ENCODE assay signal across 9 cellular contexts in genomic region chr10:32379950-32380547, GRCh38. TPM values are rescaled to one million over a fixed set of nuclear protein-coding genes. Genes with fewer than 3 reads are reported as not detected.
DNase-seq lines count a peak whose midpoint lies in the region; TF ChIP-seq lines count a peak whose summit lies in the region.
"Had no signal": no experiment of that assay in that cellular context is flagged by ENCODE, and none has a peak within 500 bp of the region (broad histone marks: within the 10 kb centered on the region; RNA-seq: fewer than 3 reads in every experiment).

No MANE protein-coding gene starts in this region.

- H3K36me3 ChIP-seq in CD4-positive, alpha-beta memory T cell (ENCODE audit: insufficient read depth, low read length): no peaks in the 10 kb centered on the region
- H3K36me3 ChIP-seq in KMS-11 (ENCODE audit: insufficient read depth): no peaks in the 10 kb centered on the region
- H3K36me3 ChIP-seq in endocrine pancreas (ENCODE audit: control insufficient read depth, insufficient read depth, low read length): no peaks in the 10 kb centered on the region
- H3K36me3 ChIP-seq in parathyroid adenoma (ENCODE audit: control insufficient read depth, insufficient read depth, low read length): no peaks in the 10 kb centered on the region
- H3K36me3 ChIP-seq in adrenal gland (replicated peaks in 1 of 2): no peaks in the 10 kb centered on the region

- TF ChIP-seq CTCF in KMS-11 (conservative IDR thresholded peaks at IDR 0.05; ENCODE audit: low read depth, low read length): no peak
- no peak for TF ChIP-seq CTCF in parathyroid adenoma (IDR thresholded peaks at IDR 0.05)
- no peak for TF ChIP-seq CTCF in adrenal gland (IDR thresholded peaks at IDR 0.05)

- H3K9me3 Mint-ChIP-seq in CD4-positive, alpha-beta memory T cell: no peaks in the 10 kb centered on the region

- peaks cover 6 to 10% (median 7%) of the 10 kb centered on the region in 4 donors for H3K4me1 Mint-ChIP-seq in CD4-positive, alpha-beta memory T cell

- no peak overlapping the region for H3K4me3 ChIP-seq in CD4-positive, alpha-beta memory T cell (ENCODE audit: low read length in 2 of 2)
- H3K4me3 ChIP-seq in KMS-11 (IDR thresholded peaks at IDR 0.05; ENCODE audit: insufficient read depth, low read depth, low read length): no peak overlapping the region
- peak overlapping the region; percentile 100 for H3K4me3 ChIP-seq in endocrine pancreas (ENCODE audit: control insufficient read depth, insufficient read depth, low read length)
- peak overlapping the region; percentile 99 for H3K4me3 ChIP-seq in parathyroid adenoma (ENCODE audit: low read depth, low read length)
- peak overlapping the region in 1 of 4 donors; percentile 87 for H3K4me3 ChIP-seq in adrenal gland

- TF ChIP-seq POLR2A in adrenal gland (IDR thresholded peaks at IDR 0.05): no peak

- peak overlapping the region in 1 of 7 donors; percentile 59 for H3K27ac Mint-ChIP-seq in CD4-positive, alpha-beta memory T cell

- peak overlapping the region; percentile 48 for H2AFZ ChIP-seq in KMS-11 (ENCODE audit: low read depth)
- peak overlapping the region; percentile 56 for H2AFZ ChIP-seq in parathyroid adenoma

- H3K9ac ChIP-seq in KMS-11 (peak overlapping the region; percentile 91; the same call in 1 of the 2 replicates), endocrine pancreas (ENCODE audit: control insufficient read depth, insufficient read depth, low read length) (no peak overlapping the region), parathyroid adenoma (no peak overlapping the region)

- H3K4me2 ChIP-seq in KMS-11 (peak overlapping the region; percentile 95), parathyroid adenoma (ENCODE audit: low read length) (peak overlapping the region; percentile 75)

- WGBS in adrenal gland, 4 donors: 58 to 67% (median 64%) methylated on average over 7 of the region's 7 CpGs

- no peaks in the 10 kb centered on the region for H3K9me3 ChIP-seq in CD4-positive, alpha-beta memory T cell (ENCODE audit: control insufficient read depth in 1 of 2, low read length in 2 of 2)
- H3K9me3 ChIP-seq in endocrine pancreas (ENCODE audit: control insufficient read depth, low read length) (no peaks in the 10 kb centered on the region), parathyroid adenoma (ENCODE audit: control insufficient read depth, low read length) (no peaks in the 10 kb centered on the region), adrenal gland (replicated peaks in 1 of 3) (no peaks in the 10 kb centered on the region)

- no peaks in the 10 kb centered on the region for H3K27me3 ChIP-seq in CD4-positive, alpha-beta memory T cell (ENCODE audit: insufficient read depth, low read length)
- H3K27me3 ChIP-seq in KMS-11 (ENCODE audit: insufficient read depth, low read depth) (no peaks in the 10 kb centered on the region), endocrine pancreas (ENCODE audit: control insufficient read depth, insufficient read depth, low read length) (no peaks in the 10 kb centered on the region), parathyroid adenoma (ENCODE audit: control insufficient read depth, insufficient read depth, low read length) (no peaks in the 10 kb centered on the region), adrenal gland (no peaks in the 10 kb centered on the region)

- no peaks in the 10 kb centered on the region for H3K27me3 Mint-ChIP-seq in CD4-positive, alpha-beta memory T cell

- DNase-seq in CD4-positive, alpha-beta memory T cell: no peak
- no peak for DNase-seq in anterior cingulate cortex (lab: John Stamatoyannopoulos, UW)
- DNase-seq in NCI-H345 (lab: John Stamatoyannopoulos, UW): no peak
- no peak for DNase-seq in AG08396 (ENCODE audit: low spot score)
- DNase-seq in adrenal gland: no peak
- DNase-seq: stimulated activated CD8-positive, alpha-beta memory T cell treated with anti-CD3 and anti-CD28 coated beads, Interleukin-4, amount 100 ng/mL, for 48 hours had no signal

- peaks cover 22% of the 10 kb centered on the region for H3K4me1 ChIP-seq in CD4-positive, alpha-beta memory T cell (ENCODE audit: insufficient read depth, low read length)
- H3K4me1 ChIP-seq in KMS-11 (ENCODE audit: low read depth, poor library complexity, severe bottlenecking): peaks cover 25% of the 10 kb centered on the region
- H3K4me1 ChIP-seq in endocrine pancreas (ENCODE audit: control insufficient read depth, insufficient read depth, low read length): peaks cover 7% of the 10 kb centered on the region
- H3K4me1 ChIP-seq in parathyroid adenoma: peaks cover 9% of the 10 kb centered on the region
- H3K4me1 ChIP-seq in adrenal gland (replicated peaks in 1 of 2): peaks cover 0 to 18% of the 10 kb centered on the region in 2 donors

- no peaks in the 10 kb centered on the region for H3K36me3 Mint-ChIP-seq in CD4-positive, alpha-beta memory T cell

- no peak overlapping the region for H3K4me3 Mint-ChIP-seq in CD4-positive, alpha-beta memory T cell

- POLR2A ChIA-PET in CD4-positive, alpha-beta memory T cell (lab: Charles Lee; ENCODE audit: partially characterized antibody): interaction anchor here (0.7 to 4.7 kb wide), 12 partner anchors 7 to 774 kb away, joined by 3 to 88 read pairs (median 10); partner anchors contain the start of genes CCDC7 and EPC1

- no peaks in the 10 kb centered on the region for H4K20me1 ChIP-seq in KMS-11 (ENCODE audit: insufficient read depth)

- intact Hi-C loops in CD4-positive, alpha-beta memory T cell (cut with micrococcal nuclease): loop anchor here (2.0 to 10.0 kb wide), 6 partner anchors 455 to 752 kb away; partner anchors contain the start of gene ARHGAP12
- intact Hi-C loops in adrenal gland (cut with DNase I): no loop called here

- CTCF ChIA-PET in CD4-positive, alpha-beta memory T cell (lab: Charles Lee; ENCODE audit: partially characterized antibody): interaction anchor here (3.1 to 4.3 kb wide), 2 partner anchors 13 to 64 kb away, joined by 25 to 43 read pairs; partner anchors contain the start of gene CCDC7

- H3K27ac ChIP-seq in CD4-positive, alpha-beta memory T cell (ENCODE audit: low read depth, low read length): peak overlapping the region; percentile 73
- H3K27ac ChIP-seq in KMS-11: peak overlapping the region; percentile 92
- H3K27ac ChIP-seq in parathyroid adenoma: peak overlapping the region; percentile 90
- H3K27ac ChIP-seq in adrenal gland: peak overlapping the region in 2 of 5 donors; percentile 81 to 89

- H3K79me2 ChIP-seq in KMS-11 (ENCODE audit: insufficient read depth, low read depth) (peaks cover 30% of the 10 kb centered on the region), parathyroid adenoma (peaks cover 10% of the 10 kb centered on the region)

RNA-seq across cellular contexts. Expression of gene EPC1, which starts 33.1 kb away (rescaled TPM):
- 100 to 1,000 TPM; 105 to 112 TPM for total RNA-seq in CD4-positive, alpha-beta memory T cell
- polyA plus RNA-seq in CD4-positive, alpha-beta memory T cell: 10 to 100 TPM; 46.0 to 57.0 TPM
- 10 to 100 TPM; 10.9 to 43.6 (median 24.4) TPM for total RNA-seq in adrenal gland
- polyA plus RNA-seq in adrenal gland: 10 to 100 TPM; 16.5 to 27.8 (median 19.3) TPM

Comparison
In these comparisons a context has a peak if more than half of its experiments do, and no peak if none do; other contexts are left out.
1. H3K4me3 ChIP-seq: peak in endocrine pancreas (single experiment) and parathyroid adenoma (single experiment); none in CD4-positive, alpha-beta memory T cell (0 of 2) and KMS-11 (single experiment).